In the genomic region with DNA sequence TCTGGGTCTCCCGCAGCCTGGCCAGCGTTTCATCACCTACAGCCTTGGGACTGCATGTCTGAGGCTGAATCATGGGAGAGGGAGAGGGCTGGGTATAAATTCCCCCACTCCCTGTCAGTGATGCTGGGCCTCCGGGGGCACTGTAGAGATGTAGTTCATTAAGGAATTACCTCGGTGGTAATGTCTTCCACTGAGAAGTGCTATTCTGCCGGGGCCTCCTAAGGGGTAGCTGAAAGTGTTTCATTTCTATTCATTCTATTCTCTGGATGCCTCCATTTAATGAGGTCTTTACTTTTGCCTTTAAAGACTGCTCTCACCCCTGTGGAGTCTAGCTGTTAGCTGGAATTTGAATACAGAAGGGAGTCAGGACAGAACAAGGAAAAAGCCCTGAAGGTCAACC, we compare ENCODE assay signal across 1 cellular context.
TF ChIP-seq lines count a peak whose summit lies in the region.

No MANE protein-coding gene starts in this region.

TF ChIP-seq in GM23338, 12 proteins besides CTCF, POLR2A, EP300 and RAD21 (continued from another document):
- TF ChIP-seq ZNF462 (CRISPR knock-in tag; IDR thresholded peaks at IDR 0.05) (no peak), EZH2phosphoT487 (IDR thresholded peaks at IDR 0.05; ENCODE audit: unreplicated experiment) (no peak), ETS1 (IDR thresholded peaks at IDR 0.05) (no peak)
